Comparison of ENCODE assay signal across 10 cellular contexts in genomic region chr11:115659061-115659963, GRCh38.
DNase-seq lines count a peak whose midpoint lies in the region; ATAC-seq and TF ChIP-seq lines count a peak whose summit lies in the region.
"Had no signal": no experiment of that assay in that cellular context is flagged by ENCODE, and none has a peak within 500 bp of the region (broad histone marks: within the 10 kb centered on the region; RNA-seq: fewer than 3 reads in every experiment).

No MANE protein-coding gene starts in this region.

- no peak overlapping the region for H3K27ac Mint-ChIP-seq in stimulated activated memory B cell treated with anti-CD40 and anti-IgM and Interleukin-4, amounts not matched to agents 10 μg/mL and 1 μg/mL and 100 μg/mL, for 72 hours
- H3K27ac Mint-ChIP-seq: activated T-cell treated with anti-CD3 and anti-CD28 coated beads, Interleukin-2, amount 50 U/mL, for 72 hours had no signal

- no peaks in the 10 kb centered on the region for H3K4me1 Mint-ChIP-seq in stimulated activated memory B cell treated with anti-CD40 and anti-IgM and Interleukin-4, amounts not matched to agents 10 μg/mL and 1 μg/mL and 100 μg/mL, for 72 hours

- H3K27me3 ChIP-seq in H7 (ENCODE audit: control insufficient read depth, insufficient read depth, low read length) (peaks cover 47% of the 10 kb centered on the region), right cardiac atrium (ENCODE audit: control insufficient read depth, insufficient read depth) (no peaks in the 10 kb centered on the region), sigmoid colon (peaks cover 0 to 36% (median 15%) of the 10 kb centered on the region in 3 donors)

- no peaks in the 10 kb centered on the region for H3K36me3 Mint-ChIP-seq in stimulated activated memory B cell treated with anti-CD40 and anti-IgM and Interleukin-4, amounts not matched to agents 10 μg/mL and 1 μg/mL and 100 μg/mL, for 72 hours

- TF ChIP-seq EP300 in sigmoid colon (IDR thresholded peaks at IDR 0.05), result no peak

- DNase-seq in H7 (peak; percentile 86), RPMI7951 (ENCODE audit: low read depth) (peak; percentile 55), right cardiac atrium (peak; percentile 39 to 82 (median 68)), sigmoid colon (no peak), SIG-M5 treated with dmso at 0.1 percent for 504 hours (lab: John Stamatoyannopoulos, UW; ENCODE audit: unreplicated experiment) (no peak)
- DNase-seq: NCI-H187 had no signal

- no peak for TF ChIP-seq CTCF in sigmoid colon (IDR thresholded peaks at IDR 0.05)

- no peak for TF ChIP-seq POLR2A in sigmoid colon (IDR thresholded peaks at IDR 0.05)

- H3K27me3 Mint-ChIP-seq in stimulated activated memory B cell treated with anti-CD40 and anti-IgM and Interleukin-4, amounts not matched to agents 10 μg/mL and 1 μg/mL and 100 μg/mL, for 72 hours, result peaks cover 31% of the 10 kb centered on the region

- H3K27ac ChIP-seq in right cardiac atrium (ENCODE audit: low read length), result peak overlapping the region; percentile 4
- no peak overlapping the region for H3K27ac ChIP-seq in sigmoid colon

- H3K4me3 Mint-ChIP-seq in stimulated activated memory B cell treated with anti-CD40 and anti-IgM and Interleukin-4, amounts not matched to agents 10 μg/mL and 1 μg/mL and 100 μg/mL, for 72 hours, result no peak overlapping the region
- H3K4me3 Mint-ChIP-seq: activated T-cell treated with anti-CD3 and anti-CD28 coated beads, Interleukin-2, amount 50 U/mL, for 72 hours had no signal

- intact Hi-C loops in right cardiac atrium (cut with DNase I) (no loop called here), sigmoid colon (cut with DNase I) (no loop called here)

- no peaks in the 10 kb centered on the region for H3K9me3 Mint-ChIP-seq in stimulated activated memory B cell treated with anti-CD40 and anti-IgM and Interleukin-4, amounts not matched to agents 10 μg/mL and 1 μg/mL and 100 μg/mL, for 72 hours
- H3K9me3 Mint-ChIP-seq: activated T-cell treated with anti-CD3 and anti-CD28 coated beads, Interleukin-2, amount 50 U/mL, for 72 hours had no signal

- ATAC-seq in right cardiac atrium (peak; percentile 74 to 86), HG03460 (IDR thresholded peaks at IDR 0.05; ENCODE audit: unreplicated experiment) (no peak), HG02623 (IDR thresholded peaks at IDR 0.05; ENCODE audit: unreplicated experiment) (no peak)
- no peak for ATAC-seq in stimulated activated memory B cell treated with anti-CD40 and anti-IgM and Interleukin-4, amounts not matched to agents 10 μg/mL and 1 μg/mL and 100 μg/mL, for 72 hours
- ATAC-seq: activated T-cell treated with anti-CD3 and anti-CD28 coated beads, Interleukin-2, amount 50 U/mL, for 72 hours had no signal

- H3K9me3 ChIP-seq in right cardiac atrium (ENCODE audit: control insufficient read depth, low read length) (no peaks in the 10 kb centered on the region), sigmoid colon (no peaks in the 10 kb centered on the region)

- 2% methylated on average over 60 of the region's 60 CpGs for WGBS in right cardiac atrium
- WGBS in sigmoid colon, 2 donors, result 7 to 21% methylated on average over 60 of the region's 60 CpGs

- peak overlapping the region; percentile 52 for H3K4me3 ChIP-seq in H7 (ENCODE audit: insufficient read depth, low read depth, low read length)
- peak overlapping the region; percentile 29 for H3K4me3 ChIP-seq in right cardiac atrium (ENCODE audit: low read length)
- H3K4me3 ChIP-seq in sigmoid colon, result peak overlapping the region in 3 of 4 donors; percentile 33 to 47 (median 44)

- H3K4me1 ChIP-seq in right cardiac atrium (ENCODE audit: control insufficient read depth, insufficient read depth, low read length) (no peaks in the 10 kb centered on the region), sigmoid colon (peaks cover 0 to 15% (median 13%) of the 10 kb centered on the region in 4 donors)

- no peaks in the 10 kb centered on the region for H3K36me3 ChIP-seq in H7 (replicated peaks; ENCODE audit: control insufficient read depth, insufficient read depth, low read length)
- H3K36me3 ChIP-seq in sigmoid colon, result no peaks in the 10 kb centered on the region

Comparison
In these comparisons a context has a peak if more than half of its experiments do, and no peak if none do; other contexts are left out.
1. DNase-seq: peak in H7 (single experiment), RPMI7951 (single experiment) and right cardiac atrium (3 of 3); none in sigmoid colon (single experiment) and SIG-M5 treated with dmso at 0.1 percent for 504 hours (single experiment).
2. ATAC-seq: peak in right cardiac atrium (2 of 2); none in HG03460 (single experiment), stimulated activated memory B cell treated with anti-CD40 and anti-IgM and Interleukin-4, amounts not matched to agents 10 μg/mL and 1 μg/mL and 100 μg/mL, for 72 hours (single experiment) and HG02623 (single experiment).
3. Peak in every context shown above with its lines, with median percentiles within 50 percentile points of each other: H3K4me3 ChIP-seq.